ENCODE assay signal across 30 cellular contexts in the genomic region with DNA sequence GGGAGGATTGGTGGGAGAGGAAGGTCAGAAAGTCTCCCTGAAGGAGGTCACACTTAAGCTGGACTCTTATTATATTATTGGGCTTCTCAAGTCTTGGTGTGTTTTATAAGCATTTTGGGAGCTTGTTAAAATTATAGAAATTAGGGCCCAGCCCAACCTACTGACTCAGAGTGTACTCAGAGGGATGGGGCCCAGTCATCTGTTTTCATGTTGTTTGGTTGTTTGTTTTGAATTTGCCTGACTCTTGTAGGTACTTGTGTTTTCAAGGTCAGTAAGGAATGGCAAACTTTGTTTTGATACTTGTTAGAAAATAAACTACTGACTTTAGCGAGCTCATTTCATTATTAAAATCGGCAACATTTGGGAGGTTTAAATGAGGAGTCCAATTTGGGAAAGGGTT.
"Had no signal": no experiment of that assay in that cellular context is flagged by ENCODE, and none has a peak within 500 bp of the region (broad histone marks: within the 10 kb centered on the region; RNA-seq: fewer than 3 reads in every experiment).

No MANE protein-coding gene starts in this region.

- H3K27me3 ChIP-seq: adrenal gland, body of pancreas, cardiac muscle cell had no signal

- H3K9me3 ChIP-seq: adrenal gland, body of pancreas had no signal

- H3K36me3 ChIP-seq: adrenal gland, cardiac muscle cell, gastroesophageal sphincter, heart right ventricle had no signal

- H3K4me3 ChIP-seq: adrenal gland, body of pancreas, cardiac muscle cell, coronary artery, dorsolateral prefrontal cortex, gastroesophageal sphincter, heart right ventricle had no signal

- H3K4me1 ChIP-seq: adrenal gland, body of pancreas, gastroesophageal sphincter, heart right ventricle had no signal

- ATAC-seq: activated CD4-positive, alpha-beta T cell treated with anti-CD3 and anti-CD28 coated beads for 36 hours; activated CD8-positive, alpha-beta memory T cell treated with anti-CD3 and anti-CD28 coated beads, Interleukin-2, amount 10 ng/mL, durations not matched to agents 7 days and 5 days; activated CD8-positive, alpha-beta T cell treated with anti-CD3 and anti-CD28 coated beads, Interleukin-2, amount 10 ng/mL, durations not matched to agents 7 days and 5 days; activated naive CD8-positive, alpha-beta T cell treated with anti-CD3 and anti-CD28 coated beads, Interleukin-2, amount 50 U/mL, for 24 hours; body of pancreas; effector memory CD8-positive, alpha-beta T cell; gastroesophageal sphincter; heart right ventricle had no signal

- H3K27ac ChIP-seq: adrenal gland, body of pancreas, cardiac muscle cell, coronary artery, dorsolateral prefrontal cortex, epithelial cell of prostate, gastroesophageal sphincter, heart right ventricle had no signal

- DNase-seq: activated CD4-positive, alpha-beta memory T cell treated with anti-CD3 and anti-CD28 coated beads for 36 hours; activated CD4-positive, alpha-beta T cell treated with anti-CD3 and anti-CD28 coated beads for 36 hours; activated CD4-positive, alpha-beta T cell treated with anti-CD3 and anti-CD28 coated beads, Interleukin-2, amount 10 ng/mL, durations not matched to agents 24 days and 14 days; activated CD4-positive, CD25-positive, alpha-beta regulatory T cell; activated CD4-positive, CD25-positive, alpha-beta regulatory T cell treated with anti-CD3 and anti-CD28 coated beads, Interleukin-2, amount 50 U/mL, for 72 hours; activated CD8-positive, alpha-beta memory T cell treated with anti-CD3 and anti-CD28 coated beads, Interleukin-2, amount 10 ng/mL, durations not matched to agents 7 days and 5 days; activated CD8-positive, alpha-beta memory T cell treated with anti-CD3 and anti-CD28 coated beads, Interleukin-2, amount 50 U/mL, for 4 hours; activated CD8-positive, alpha-beta T cell treated with anti-CD3 and anti-CD28 coated beads, Interleukin-2, amount 10 ng/mL, durations not matched to agents 7 days and 5 days; activated effector memory CD4-positive, alpha-beta T cell treated with anti-CD3 and anti-CD28 coated beads, Interleukin-2, amount 50 U/mL, for 16 hours; activated naive CD4-positive, alpha-beta T cell treated with anti-CD3 and anti-CD28 coated beads for 36 hours; activated naive CD8-positive, alpha-beta T cell treated with anti-CD3 and anti-CD28 coated beads for 36 hours; activated naive CD8-positive, alpha-beta T cell treated with anti-CD3 and anti-CD28 coated beads, Interleukin-2, amount 50 U/mL, for 24 hours; activated T-cell treated with anti-CD3 and anti-CD28 coated beads, Interleukin-2, amount 50 U/mL, for 1 hour; activated T-cell treated with anti-CD3 and anti-CD28 coated beads, Interleukin-2, amount 50 U/mL, for 48 hours; adrenal gland; amygdala; aorta; body of pancreas; central memory CD4-positive, alpha-beta T cell; cerebellar nuclear complex; dorsolateral prefrontal cortex; effector CD4-positive, alpha-beta T cell; effector memory CD8-positive, alpha-beta T cell; foreskin melanocyte; heart right ventricle; T-helper 2 cell had no signal
